ENCODE assay signal across 16 cellular contexts in genomic region chr16:84137769-84138357, GRCh38. TPM values are rescaled to one million over a fixed set of nuclear protein-coding genes. Genes with fewer than 3 reads are reported as not detected.
A peak's percentile ranks its signal among the peaks of the same experiment; 100 is the strongest.
DNase-seq lines count a peak whose midpoint lies in the region; ATAC-seq, FAIRE-seq and TF ChIP-seq lines count a peak whose summit lies in the region.
"Had no signal": no experiment of that assay in that cellular context is flagged by ENCODE, and none has a peak within 500 bp of the region (broad histone marks: within the 10 kb centered on the region; RNA-seq: fewer than 3 reads in every experiment).

No MANE protein-coding gene starts in this region.

- peaks cover 57% of the 10 kb centered on the region for H3K79me2 ChIP-seq in K562 (ENCODE audit: control insufficient read depth, insufficient read depth, low read length)
- H3K79me2 ChIP-seq in neural progenitor cell (ENCODE audit: low read depth), result peaks cover 98% of the 10 kb centered on the region

- H3K4me1 Mint-ChIP-seq in activated T-cell treated with anti-CD3 and anti-CD28 coated beads, Interleukin-2, amount 50 U/mL, for 24 hours (ENCODE audit: low read depth), result peaks cover 51% of the 10 kb centered on the region
- H3K4me1 Mint-ChIP-seq in neural progenitor cell, result peaks cover 59% of the 10 kb centered on the region

- H3K4me3 Mint-ChIP-seq in activated T-cell treated with anti-CD3 and anti-CD28 coated beads, Interleukin-2, amount 50 U/mL, for 24 hours, result no peak overlapping the region
- H3K4me3 Mint-ChIP-seq in neural progenitor cell, result no peak overlapping the region

- H3K36me3 ChIP-seq in KOPT-K1 (ENCODE audit: insufficient read depth, low read length) (peaks cover 8% of the 10 kb centered on the region; the same call in 1 of the 2 replicates), K562 (ENCODE audit: control insufficient read depth, insufficient read depth, low read length) (peaks cover 3% of the 10 kb centered on the region; the same call in 1 of the 3 replicates), neural progenitor cell (no peaks in the 10 kb centered on the region)
- H3K36me3 ChIP-seq: HAP-1 had no signal

- POLR2A ChIA-PET in K562 (lab: Yijun Ruan, JAX), result interaction anchor here (0.5 to 9.6 kb wide), 7 partner anchors 9 to 91 kb away, joined by 3 to 145 read pairs (median 4); partner anchors contain the start of gene MBTPS1

- no peaks in the 10 kb centered on the region for H3K9me1 ChIP-seq in K562 (ENCODE audit: control insufficient read depth, insufficient read depth, low read length)

- no peaks in the 10 kb centered on the region for H3K27me3 Mint-ChIP-seq in activated T-cell treated with anti-CD3 and anti-CD28 coated beads, Interleukin-2, amount 50 U/mL, for 24 hours
- H3K27me3 Mint-ChIP-seq in neural progenitor cell (ENCODE audit: insufficient read depth, low read depth), result peaks cover 2% of the 10 kb centered on the region

- TF ChIP-seq EP300 in K562 (IDR thresholded peaks at IDR 0.05; ENCODE audit: low read length), result no peak

- WGBS in K562 (ENCODE audit: insufficient coverage, low coverage, missing lambda C conversion rate), result 8% methylated on average over 7 of the region's 7 CpGs

- H3K36me3 Mint-ChIP-seq in activated T-cell treated with anti-CD3 and anti-CD28 coated beads, Interleukin-2, amount 50 U/mL, for 24 hours (ENCODE audit: low read depth), result peaks cover 3% of the 10 kb centered on the region
- H3K36me3 Mint-ChIP-seq in neural progenitor cell, result peaks cover 18% of the 10 kb centered on the region

- no peak for TF ChIP-seq POLR2A in K562 (conservative IDR thresholded peaks at IDR 0.05)

- intact Hi-C loops in K562 (cut with micrococcal nuclease), result loop anchor here (1.0 kb wide), 1 partner anchor 22 kb away; the partner anchor contains the start of gene MBTPS1

- in situ Hi-C loops in K562 (cut with MboI), result no loop called here

- peak overlapping the region; percentile 69 for H3K27ac Mint-ChIP-seq in activated T-cell treated with anti-CD3 and anti-CD28 coated beads, Interleukin-2, amount 50 U/mL, for 24 hours
- H3K27ac Mint-ChIP-seq in neural progenitor cell, result no peak overlapping the region

- CTCF ChIA-PET in K562 (lab: Yijun Ruan, JAX; ENCODE audit: low intra/inter-chr PET ratio), result no interaction called here

- H3K9me3 ChIP-seq in KOPT-K1 (ENCODE audit: insufficient read depth, low read length, poor library complexity, severe bottlenecking) (no peaks in the 10 kb centered on the region), K562 (replicated peaks; ENCODE audit: control insufficient read depth, insufficient read depth, low read depth, low read length) (no peaks in the 10 kb centered on the region), neural progenitor cell (ENCODE audit: low read depth) (no peaks in the 10 kb centered on the region)
- H3K9me3 ChIP-seq: BLaER1 treated with 17β-estradiol and CSF1 and Interleukin-3, amounts not matched to agents 10 nM and 100 nM; HAP-1 had no signal

- H3K27ac ChIP-seq in KOPT-K1 (ENCODE audit: low read depth, low read length, poor library complexity, severe bottlenecking) (peak overlapping the region; percentile 34), K562 (ENCODE audit: extremely low read depth, low read depth, low read length) (peak overlapping the region; percentile 97), neural progenitor cell (no peak overlapping the region)
- H3K27ac ChIP-seq: BLaER1 treated with 17β-estradiol and CSF1 and Interleukin-3, amounts not matched to agents 10 nM and 100 nM had no signal

- no peak for TF ChIP-seq RAD21 in K562 (CRISPR knock-in tag; conservative IDR thresholded peaks at IDR 0.05 in 1 of 2, IDR thresholded peaks at IDR 0.05 in 1 of 2)

- H3F3A ChIP-seq in neural progenitor cell (ENCODE audit: low read depth), result peaks cover 13% of the 10 kb centered on the region

- no peaks in the 10 kb centered on the region for H3K27me3 ChIP-seq in K562 (ENCODE audit: control insufficient read depth in 2 of 2, insufficient read depth in 2 of 2, low read length in 2 of 2)
- no peaks in the 10 kb centered on the region for H3K27me3 ChIP-seq in neural progenitor cell
- H3K27me3 ChIP-seq: BLaER1 treated with 17β-estradiol and CSF1 and Interleukin-3, amounts not matched to agents 10 nM and 100 nM had no signal

- H4K20me1 ChIP-seq in K562 (replicated peaks; ENCODE audit: control insufficient read depth, insufficient read depth, low read length), result no peaks in the 10 kb centered on the region
- H4K20me1 ChIP-seq in neural progenitor cell (ENCODE audit: low read depth), result peaks cover 91% of the 10 kb centered on the region

- FAIRE-seq in K562 (lab: Jason Lieb, UNC), result peak; percentile 58
- FAIRE-seq: GM19239 had no signal

- TF ChIP-seq CTCF in K562 (IDR thresholded peaks at IDR 0.05 in 2 of 3, conservative IDR thresholded peaks at IDR 0.05 in 1 of 3; ENCODE audit: insufficient read depth in 2 of 3, low read depth in 1 of 3, low read length in 3 of 3) (no peak), neural progenitor cell (IDR thresholded peaks at IDR 0.05) (no peak)

- H3K4me2 ChIP-seq in K562 (ENCODE audit: insufficient read depth, low read length) (peak overlapping the region; percentile 59), neural progenitor cell (peak overlapping the region; percentile 45)

- H2AFZ ChIP-seq in K562 (ENCODE audit: low read depth, low read length) (no peak overlapping the region), neural progenitor cell (replicated peaks) (no peak overlapping the region)

- H3K4me1 ChIP-seq in K562 (replicated peaks in 1 of 2; ENCODE audit: control insufficient read depth in 2 of 2, insufficient read depth in 2 of 2, low read length in 2 of 2), result peaks cover 25 to 35% of the 10 kb centered on the region in 2 experiments
- peaks cover 42% of the 10 kb centered on the region for H3K4me1 ChIP-seq in neural progenitor cell

- H3K4me3 ChIP-seq in K562 (no peak overlapping the region), neural progenitor cell (no peak overlapping the region)
- H3K4me3 ChIP-seq: BLaER1 treated with 17β-estradiol and CSF1 and Interleukin-3, amounts not matched to agents 10 nM and 100 nM; HAP-1 had no signal

- ATAC-seq in K562, result no peak

- no TSS peak for BruUV-seq in K562 (replicated peaks; lab: Mats Ljungman, UMichigan)

- H3K9ac ChIP-seq in K562 (ENCODE audit: insufficient read depth in 1 of 2, low read depth in 2 of 2, low read length in 2 of 2) (peak overlapping the region; percentile 21 to 90; a peak in 3 of 4 replicates), neural progenitor cell (no peak overlapping the region)

- DNase-seq in activated T-cell treated with anti-CD3 and anti-CD28 coated beads, Interleukin-2, amount 50 U/mL, for 24 hours, result no peak
- DNase-seq in activated T-cell treated with anti-CD3 and anti-CD28 coated beads for 4 hours (no peak), K562 (ENCODE audit: extremely low read depth in 1 of 4, low spot score in 3 of 4) (peak in 1 of 4 experiments; percentile 37), neural progenitor cell (ENCODE audit: low spot score) (no peak), GM19238 (ENCODE audit: insufficient read length, low spot score) (no peak), SW480 (ENCODE audit: low spot score) (no peak)
- no peak for DNase-seq in NK-92 treated with Interleukin-12 subunit alpha and Interleukin-12 subunit beta, amount 100 ng/mL, for 24 hours (lab: John Stamatoyannopoulos, UW)
- DNase-seq: 8988T, NCI-H1694 had no signal

- no peaks in the 10 kb centered on the region for H3K9me3 Mint-ChIP-seq in activated T-cell treated with anti-CD3 and anti-CD28 coated beads, Interleukin-2, amount 50 U/mL, for 24 hours
- peaks cover 5% of the 10 kb centered on the region for H3K9me3 Mint-ChIP-seq in neural progenitor cell

RNA-seq across cellular contexts. Expression of gene HSDL1, which starts 7.1 kb away (rescaled TPM):
- total RNA-seq in K562 (2011; cell fraction: chromatin; rRNA removed; ENCODE audit: low replicate concordance), result 41.6 and 67.8 TPM in 2 replicates
- total RNA-seq in K562 (2011; cell fraction: nucleolus; rRNA removed), result 17.2 and 22.9 TPM in 2 replicates
- total RNA-seq in K562 (2011; cell fraction: nucleoplasm; rRNA removed), result 32.9 and 33.4 TPM in 2 replicates
- 19.7 and 20.5 TPM in 2 replicates for total RNA-seq in K562 (2014; rRNA removed)
- 31.5 and 36.4 TPM in 2 replicates for total RNA-seq in K562 (2014; rRNA removed; fragmentation: Illumina TruSeq; extraction: Trizol)
- 38.6 and 39.9 TPM in 2 replicates for total RNA-seq in K562 (2015; rRNA removed; fragmentation: Illumina TruSeq; extraction: Trizol)
- total RNA-seq in K562 (2021), result 26.4 and 27.7 TPM in 2 replicates
- polyA plus RNA-seq in K562 (2011; rRNA removed), result 41.2 and 45.7 TPM in 2 replicates
- 14.2 and 29.2 TPM in 2 replicates for polyA plus RNA-seq in K562 (2011; cell fraction: cytosol; rRNA removed)
- 21.6 and 41.6 TPM in 2 replicates for polyA plus RNA-seq in K562 (2011; cell fraction: nucleus; rRNA removed)
- 30.0 and 50.6 TPM in 2 replicates for polyA plus RNA-seq in K562 (2012)
- polyA plus RNA-seq in K562 (2014; fragmentation: Illumina TruSeq; extraction: Trizol), result 24.1 and 26.9 TPM in 2 replicates
- polyA plus RNA-seq in K562 (2014; fragmentation: Nextera tagmentation; extraction: Ambion mirVana), result 10 to 100 TPM; 14.8 to 16.3 TPM
- polyA plus RNA-seq in K562 (2014; rRNA removed), result 25.8 and 31.0 TPM in 2 replicates
- 44.1 and 45.6 TPM in 2 replicates for polyA minus RNA-seq in K562 (2011; rRNA and poly(A)+ RNA removed)
- polyA minus RNA-seq in K562 (2011; cell fraction: cytosol; rRNA and poly(A)+ RNA removed), result 13.4 and 18.9 TPM in 2 replicates
- polyA minus RNA-seq in K562 (2011; cell fraction: nucleus; rRNA and poly(A)+ RNA removed), result 8.1 and 13.8 TPM in 2 replicates
- total RNA-seq in neural progenitor cell (ENCODE audit: low replicate concordance), result 71.8 and 101 TPM in 2 replicates

RNA-seq across cellular contexts. Expression of gene DNAAF1, which starts 7.2 kb away (rescaled TPM):
- not detected in 2 replicates for total RNA-seq in K562 (2011; cell fraction: chromatin; rRNA removed; ENCODE audit: low replicate concordance)
- total RNA-seq in K562 (2011; cell fraction: nucleolus; rRNA removed), result not detected in 2 replicates
- not detected in 2 replicates for total RNA-seq in K562 (2011; cell fraction: nucleoplasm; rRNA removed)
- total RNA-seq in K562 (2014; rRNA removed) (not detected in 2 replicates), K562 (2014; rRNA removed; fragmentation: Illumina TruSeq; extraction: Trizol) (not detected in 2 replicates), K562 (2015; rRNA removed; fragmentation: Illumina TruSeq; extraction: Trizol) (not detected in 2 replicates), K562 (2021) (not detected in 2 replicates), neural progenitor cell (ENCODE audit: low replicate concordance) (0.11 and 0.12 TPM in 2 replicates)
- polyA plus RNA-seq in K562 (2011; rRNA removed) (not detected in 2 replicates), K562 (2014; fragmentation: Illumina TruSeq; extraction: Trizol) (not detected in 2 replicates), K562 (2014; fragmentation: Nextera tagmentation; extraction: Ambion mirVana) (not detected), K562 (2014; rRNA removed) (0.01 and 0.23 TPM in 2 replicates)
- polyA plus RNA-seq in K562 (2011; cell fraction: cytosol; rRNA removed), result 0.03 TPM in 1 of 2 replicates, not detected in the other
- polyA plus RNA-seq in K562 (2011; cell fraction: nucleus; rRNA removed), result 0.04 and 0.20 TPM in 2 replicates
- 0.14 and 0.18 TPM in 2 replicates for polyA plus RNA-seq in K562 (2012)
- polyA minus RNA-seq in K562 (2011; rRNA and poly(A)+ RNA removed), result not detected in 2 replicates
- not detected in 2 replicates for polyA minus RNA-seq in K562 (2011; cell fraction: cytosol; rRNA and poly(A)+ RNA removed)
- polyA minus RNA-seq in K562 (2011; cell fraction: nucleus; rRNA and poly(A)+ RNA removed), result not detected in 2 replicates
- total RNA-seq: IMR-90, MCF 10A, Right ventricle myocardium inferior had no signal

RNA-seq across cellular contexts. Expression of gene MBTPS1, which starts 21.1 kb away (rescaled TPM):
- total RNA-seq in K562 (2011; cell fraction: chromatin; rRNA removed; ENCODE audit: low replicate concordance), result 203 and 232 TPM in 2 replicates
- total RNA-seq in K562 (2011; cell fraction: nucleolus; rRNA removed), result 178 and 187 TPM in 2 replicates
- 182 and 207 TPM in 2 replicates for total RNA-seq in K562 (2011; cell fraction: nucleoplasm; rRNA removed)
- total RNA-seq in K562 (2014; rRNA removed), result 43.8 and 50.9 TPM in 2 replicates
- 31.7 and 32.0 TPM in 2 replicates for total RNA-seq in K562 (2014; rRNA removed; fragmentation: Illumina TruSeq; extraction: Trizol)
- total RNA-seq in K562 (2015; rRNA removed; fragmentation: Illumina TruSeq; extraction: Trizol), result 35.7 and 40.3 TPM in 2 replicates
- total RNA-seq in K562 (2021), result 46.6 and 53.9 TPM in 2 replicates
- polyA plus RNA-seq in K562 (2011; rRNA removed), result 47.5 and 57.6 TPM in 2 replicates
- 34.2 and 40.0 TPM in 2 replicates for polyA plus RNA-seq in K562 (2011; cell fraction: cytosol; rRNA removed)
- polyA plus RNA-seq in K562 (2011; cell fraction: nucleus; rRNA removed), result 123 and 127 TPM in 2 replicates
- polyA plus RNA-seq in K562 (2012), result 53.2 and 68.8 TPM in 2 replicates
- polyA plus RNA-seq in K562 (2014; fragmentation: Illumina TruSeq; extraction: Trizol), result 47.5 and 50.6 TPM in 2 replicates
- 1 to 10 TPM; 2.8 to 4.3 TPM for polyA plus RNA-seq in K562 (2014; fragmentation: Nextera tagmentation; extraction: Ambion mirVana)
- 47.3 and 52.6 TPM in 2 replicates for polyA plus RNA-seq in K562 (2014; rRNA removed)
- 74.1 and 90.4 TPM in 2 replicates for polyA minus RNA-seq in K562 (2011; rRNA and poly(A)+ RNA removed)
- polyA minus RNA-seq in K562 (2011; cell fraction: cytosol; rRNA and poly(A)+ RNA removed), result 38.7 and 55.3 TPM in 2 replicates
- polyA minus RNA-seq in K562 (2011; cell fraction: nucleus; rRNA and poly(A)+ RNA removed), result 101 and 126 TPM in 2 replicates
- total RNA-seq in neural progenitor cell (ENCODE audit: low replicate concordance), result 52.3 and 54.4 TPM in 2 replicates

RNA-seq across cellular contexts. Expression of gene TAF1C, which starts 49.0 kb away (rescaled TPM):
- total RNA-seq in K562 (2011; cell fraction: chromatin; rRNA removed; ENCODE audit: low replicate concordance), result 116 and 351 TPM in 2 replicates
- 244 and 250 TPM in 2 replicates for total RNA-seq in K562 (2011; cell fraction: nucleolus; rRNA removed)
- total RNA-seq in K562 (2011; cell fraction: nucleoplasm; rRNA removed), result 152 and 153 TPM in 2 replicates
- total RNA-seq in K562 (2014; rRNA removed) (26.2 and 43.0 TPM in 2 replicates), K562 (2014; rRNA removed; fragmentation: Illumina TruSeq; extraction: Trizol) (7.9 and 9.8 TPM in 2 replicates), K562 (2015; rRNA removed; fragmentation: Illumina TruSeq; extraction: Trizol) (22.3 and 23.0 TPM in 2 replicates), K562 (2021) (46.6 and 55.0 TPM in 2 replicates), neural progenitor cell (ENCODE audit: low replicate concordance) (23.3 and 70.3 TPM in 2 replicates)
- polyA plus RNA-seq in K562 (2011; rRNA removed) (16.7 and 31.2 TPM in 2 replicates), K562 (2014; fragmentation: Illumina TruSeq; extraction: Trizol) (21.0 and 35.4 TPM in 2 replicates), K562 (2014; fragmentation: Nextera tagmentation; extraction: Ambion mirVana) (1 to 10 TPM; 1.5 TPM), K562 (2014; rRNA removed) (64.8 and 74.8 TPM in 2 replicates)
- 19.9 and 24.5 TPM in 2 replicates for polyA plus RNA-seq in K562 (2011; cell fraction: cytosol; rRNA removed)
- 377 and 587 TPM in 2 replicates for polyA plus RNA-seq in K562 (2011; cell fraction: nucleus; rRNA removed)
- polyA plus RNA-seq in K562 (2012), result 49.7 and 55.2 TPM in 2 replicates
- 15.9 and 16.8 TPM in 2 replicates for polyA minus RNA-seq in K562 (2011; rRNA and poly(A)+ RNA removed)
- polyA minus RNA-seq in K562 (2011; cell fraction: cytosol; rRNA and poly(A)+ RNA removed), result 12.5 and 15.9 TPM in 2 replicates
- polyA minus RNA-seq in K562 (2011; cell fraction: nucleus; rRNA and poly(A)+ RNA removed), result 100 and 102 TPM in 2 replicates

RNA-seq across cellular contexts. Expression of gene ADAD2, which starts 53.1 kb away (rescaled TPM):
- not detected in 2 replicates for total RNA-seq in K562 (2011; cell fraction: chromatin; rRNA removed; ENCODE audit: low replicate concordance)
- not detected in 2 replicates for total RNA-seq in K562 (2011; cell fraction: nucleolus; rRNA removed)
- not detected in 2 replicates for total RNA-seq in K562 (2011; cell fraction: nucleoplasm; rRNA removed)
- total RNA-seq in K562 (2014; rRNA removed) (not detected in 2 replicates), K562 (2014; rRNA removed; fragmentation: Illumina TruSeq; extraction: Trizol) (not detected in 2 replicates), K562 (2015; rRNA removed; fragmentation: Illumina TruSeq; extraction: Trizol) (not detected in 2 replicates), K562 (2021) (not detected in 2 replicates), neural progenitor cell (ENCODE audit: low replicate concordance) (not detected in 2 replicates)
- polyA plus RNA-seq in K562 (2011; rRNA removed) (not detected in 2 replicates), K562 (2014; fragmentation: Illumina TruSeq; extraction: Trizol) (not detected in 2 replicates), K562 (2014; fragmentation: Nextera tagmentation; extraction: Ambion mirVana) (not detected), K562 (2014; rRNA removed) (0.07 TPM in 1 of 2 replicates, not detected in the other)
- polyA plus RNA-seq in K562 (2011; cell fraction: cytosol; rRNA removed), result not detected in 2 replicates
- not detected in 2 replicates for polyA plus RNA-seq in K562 (2011; cell fraction: nucleus; rRNA removed)
- not detected in 2 replicates for polyA plus RNA-seq in K562 (2012)
- polyA minus RNA-seq in K562 (2011; rRNA and poly(A)+ RNA removed), result not detected in 2 replicates
- polyA minus RNA-seq in K562 (2011; cell fraction: cytosol; rRNA and poly(A)+ RNA removed), result not detected in 2 replicates
- polyA minus RNA-seq in K562 (2011; cell fraction: nucleus; rRNA and poly(A)+ RNA removed), result not detected in 2 replicates
- total RNA-seq: IMR-90, MCF 10A, Right ventricle myocardium inferior had no signal
- polyA plus RNA-seq: IMR-90 had no signal
